ENCODE assay signal across 8 cellular contexts in genomic region chr1:203126866-203127671, GRCh38. TPM values are rescaled to one million over a fixed set of nuclear protein-coding genes. Genes with fewer than 3 reads are reported as not detected.
DNase-seq lines count a peak whose midpoint lies in the region; ATAC-seq and TF ChIP-seq lines count a peak whose summit lies in the region.

No MANE protein-coding gene starts in this region.

- no peak for TF ChIP-seq EP300 in stomach (IDR thresholded peaks at IDR 0.05)

- H3K27ac Mint-ChIP-seq in activated T-helper 2 cell treated with anti-CD3 and anti-CD28 coated beads, Interferon-gamma antibody, Interleukin-2, Interleukin-4, amounts not matched to agents 10 μg/mL and 5 μg/mL and 100 μg/mL, durations not matched to agents 14 hours and 24 hours and 36 hours: no peak overlapping the region

- intact Hi-C loops in stomach (cut with DNase I; ENCODE audit: low total_unique reads): no loop called here
- intact Hi-C loops in activated T-helper 2 cell treated with anti-CD3 and anti-CD28 coated beads, Interferon-gamma antibody, Interleukin-2, Interleukin-4, amounts not matched to agents 10 μg/mL and 5 μg/mL and 100 μg/mL, durations not matched to agents 14 hours and 24 hours and 36 hours (cut with micrococcal nuclease): no loop called here

- H3K4me3 Mint-ChIP-seq in activated T-helper 2 cell treated with anti-CD3 and anti-CD28 coated beads, Interferon-gamma antibody, Interleukin-2, Interleukin-4, amounts not matched to agents 10 μg/mL and 5 μg/mL and 100 μg/mL, durations not matched to agents 14 hours and 24 hours and 36 hours (ENCODE audit: low read depth): no peak overlapping the region

- DNase-seq in NCI-H82 (lab: John Stamatoyannopoulos, UW) (peak; percentile 40), NCI-H82 treated with DMSO at 0.1 percent for 48 hours (lab: John Stamatoyannopoulos, UW; ENCODE audit: unreplicated experiment) (no peak), iris pigment epithelial cell (ENCODE audit: low read depth) (peak; percentile 19), stomach (no peak), T-helper 9 cell (no peak)
- DNase-seq in activated T-helper 2 cell treated with anti-CD3 and anti-CD28 coated beads, Interferon-gamma antibody, Interleukin-2, Interleukin-4, amounts not matched to agents 10 μg/mL and 5 μg/mL and 100 μg/mL, durations not matched to agents 14 hours and 24 hours and 36 hours (ENCODE audit: low spot score): no peak

- H3K36me3 Mint-ChIP-seq in activated T-helper 2 cell treated with anti-CD3 and anti-CD28 coated beads, Interferon-gamma antibody, Interleukin-2, Interleukin-4, amounts not matched to agents 10 μg/mL and 5 μg/mL and 100 μg/mL, durations not matched to agents 14 hours and 24 hours and 36 hours (ENCODE audit: low read depth): no peaks in the 10 kb centered on the region

- peak overlapping the region in 3 of 5 donors; percentile 33 to 52 (median 39) for H3K27ac ChIP-seq in stomach

- peaks cover 4% of the 10 kb centered on the region for H3K4me1 Mint-ChIP-seq in activated T-helper 2 cell treated with anti-CD3 and anti-CD28 coated beads, Interferon-gamma antibody, Interleukin-2, Interleukin-4, amounts not matched to agents 10 μg/mL and 5 μg/mL and 100 μg/mL, durations not matched to agents 14 hours and 24 hours and 36 hours (ENCODE audit: low read depth)

- ATAC-seq in SK-N-SH treated with all-trans-retinoic acid at 6 μM for 48 hours: peak; percentile 42
- no peak for ATAC-seq in GM18909 (IDR thresholded peaks at IDR 0.05; ENCODE audit: poor library complexity, unreplicated experiment)

- TF ChIP-seq CTCF in stomach (IDR thresholded peaks at IDR 0.05): no peak

- TF ChIP-seq POLR2A in stomach (IDR thresholded peaks at IDR 0.05): no peak

- 15 to 26% (median 22%) methylated on average over 12 of the region's 12 CpGs for WGBS in stomach, 5 donors

- no peaks in the 10 kb centered on the region for H3K36me3 ChIP-seq in stomach

- H3K27me3 ChIP-seq in stomach: peaks cover 0 to 72% (median 37%) of the 10 kb centered on the region in 3 donors

- H3K9me3 ChIP-seq in stomach: no peaks in the 10 kb centered on the region

- peak overlapping the region; percentile 37 to 52 (median 40) for H3K4me3 ChIP-seq in stomach

- no peaks in the 10 kb centered on the region for H3K9me3 Mint-ChIP-seq in activated T-helper 2 cell treated with anti-CD3 and anti-CD28 coated beads, Interferon-gamma antibody, Interleukin-2, Interleukin-4, amounts not matched to agents 10 μg/mL and 5 μg/mL and 100 μg/mL, durations not matched to agents 14 hours and 24 hours and 36 hours

- H3K27me3 Mint-ChIP-seq in activated T-helper 2 cell treated with anti-CD3 and anti-CD28 coated beads, Interferon-gamma antibody, Interleukin-2, Interleukin-4, amounts not matched to agents 10 μg/mL and 5 μg/mL and 100 μg/mL, durations not matched to agents 14 hours and 24 hours and 36 hours (ENCODE audit: low read depth): peaks cover 41% of the 10 kb centered on the region

- peaks cover 27 to 52% (median 46%) of the 10 kb centered on the region in 4 donors for H3K4me1 ChIP-seq in stomach

TF ChIP-seq in SK-N-SH treated with all-trans-retinoic acid at 6 μM for 48 hours, 23 proteins besides CTCF, POLR2A, EP300 and RAD21 (continues in another document):
- TF ChIP-seq ESRRG (CRISPR knock-in tag; IDR thresholded peaks at IDR 0.05): no peak
- no peak for TF ChIP-seq OSR1 (CRISPR knock-in tag; IDR thresholded peaks at IDR 0.05)
- TF ChIP-seq ZNF565 (CRISPR knock-in tag; conservative IDR thresholded peaks at IDR 0.05; ENCODE audit: low read depth): no peak
- TF ChIP-seq PATZ1 (CRISPR knock-in tag; IDR thresholded peaks at IDR 0.05; ENCODE audit: borderline replicate concordance): no peak
- no peak for TF ChIP-seq GLIS3 (CRISPR knock-in tag; IDR thresholded peaks at IDR 0.05)
- TF ChIP-seq BACH2 (CRISPR knock-in tag; IDR thresholded peaks at IDR 0.05; ENCODE audit: borderline replicate concordance): no peak
- TF ChIP-seq CSDC2 (CRISPR knock-in tag; IDR thresholded peaks at IDR 0.05): no peak
- no peak for TF ChIP-seq TCF4 (CRISPR knock-in tag; IDR thresholded peaks at IDR 0.05; ENCODE audit: borderline replicate concordance)
- no peak for TF ChIP-seq POU6F1 (CRISPR knock-in tag; IDR thresholded peaks at IDR 0.05; ENCODE audit: borderline replicate concordance, low read depth)
- TF ChIP-seq RARB (CRISPR knock-in tag; IDR thresholded peaks at IDR 0.05): no peak
- TF ChIP-seq ZFP3 (CRISPR knock-in tag; IDR thresholded peaks at IDR 0.05): no peak
- TF ChIP-seq ZNF8 (CRISPR knock-in tag; IDR thresholded peaks at IDR 0.05): no peak
- TF ChIP-seq ZNF70 (CRISPR knock-in tag; IDR thresholded peaks at IDR 0.05): no peak
- TF ChIP-seq PPARA (CRISPR knock-in tag; IDR thresholded peaks at IDR 0.05; ENCODE audit: borderline replicate concordance): no peak
- TF ChIP-seq TOX (CRISPR knock-in tag; IDR thresholded peaks at IDR 0.05; ENCODE audit: borderline replicate concordance): no peak
- TF ChIP-seq CSRNP3 (CRISPR knock-in tag; IDR thresholded peaks at IDR 0.05): no peak

RNA-seq across cellular contexts. Expression of gene ADORA1, which starts 0.5 kb away (rescaled TPM):
- 1 to 10 TPM in 2 of 5 donors, under 1 TPM in 1, not detected in 2; 0.18 to 3.1 (median 1.2) TPM for total RNA-seq in stomach
- polyA plus RNA-seq in stomach: 1 to 10 TPM in 2 of 3 donors, under 1 TPM in 1; 0.30 to 4.2 (median 3.7) TPM
- not detected in 2 replicates for total RNA-seq in activated T-helper 2 cell treated with anti-CD3 and anti-CD28 coated beads, Interferon-gamma antibody, Interleukin-2, Interleukin-4, amounts not matched to agents 10 μg/mL and 5 μg/mL and 100 μg/mL, durations not matched to agents 14 hours and 24 hours and 36 hours

RNA-seq across cellular contexts. Expression of gene MYOG, which starts 41.3 kb away (rescaled TPM):
- total RNA-seq in stomach: not detected
- polyA plus RNA-seq in stomach: not detected
- total RNA-seq in activated T-helper 2 cell treated with anti-CD3 and anti-CD28 coated beads, Interferon-gamma antibody, Interleukin-2, Interleukin-4, amounts not matched to agents 10 μg/mL and 5 μg/mL and 100 μg/mL, durations not matched to agents 14 hours and 24 hours and 36 hours: not detected in 2 replicates

RNA-seq across cellular contexts. Expression of gene MYBPH, which starts 48.6 kb away (rescaled TPM):
- total RNA-seq in stomach: not detected
- polyA plus RNA-seq in stomach: under 1 TPM in 2 of 3 donors, not detected in 1; 0.05 to 0.19 TPM
- total RNA-seq in activated T-helper 2 cell treated with anti-CD3 and anti-CD28 coated beads, Interferon-gamma antibody, Interleukin-2, Interleukin-4, amounts not matched to agents 10 μg/mL and 5 μg/mL and 100 μg/mL, durations not matched to agents 14 hours and 24 hours and 36 hours: not detected in 2 replicates

RNA-seq across cellular contexts. Expression of gene CHI3L1, which starts 59.4 kb away (rescaled TPM):
- total RNA-seq in stomach: 1 to 10 TPM in 2 of 5 donors, not detected in 3; 1.1 to 3.9 TPM
- polyA plus RNA-seq in stomach: 10 to 100 TPM in 1 of 3 donors, 1 to 10 TPM in 2; 2.0 to 28.1 (median 6.0) TPM
- total RNA-seq in activated T-helper 2 cell treated with anti-CD3 and anti-CD28 coated beads, Interferon-gamma antibody, Interleukin-2, Interleukin-4, amounts not matched to agents 10 μg/mL and 5 μg/mL and 100 μg/mL, durations not matched to agents 14 hours and 24 hours and 36 hours: not detected in 2 replicates

Comparison
In these comparisons a context has a peak if more than half of its experiments do, and no peak if none do; other contexts are left out.
1. DNase-seq: peak in NCI-H82 (single experiment) and iris pigment epithelial cell (single experiment); none in NCI-H82 treated with DMSO at 0.1 percent for 48 hours (single experiment), stomach (single experiment), T-helper 9 cell (single experiment) and activated T-helper 2 cell treated with anti-CD3 and anti-CD28 coated beads, Interferon-gamma antibody, Interleukin-2, Interleukin-4, amounts not matched to agents 10 μg/mL and 5 μg/mL and 100 μg/mL, durations not matched to agents 14 hours and 24 hours and 36 hours (single experiment).